In the genomic region with DNA sequence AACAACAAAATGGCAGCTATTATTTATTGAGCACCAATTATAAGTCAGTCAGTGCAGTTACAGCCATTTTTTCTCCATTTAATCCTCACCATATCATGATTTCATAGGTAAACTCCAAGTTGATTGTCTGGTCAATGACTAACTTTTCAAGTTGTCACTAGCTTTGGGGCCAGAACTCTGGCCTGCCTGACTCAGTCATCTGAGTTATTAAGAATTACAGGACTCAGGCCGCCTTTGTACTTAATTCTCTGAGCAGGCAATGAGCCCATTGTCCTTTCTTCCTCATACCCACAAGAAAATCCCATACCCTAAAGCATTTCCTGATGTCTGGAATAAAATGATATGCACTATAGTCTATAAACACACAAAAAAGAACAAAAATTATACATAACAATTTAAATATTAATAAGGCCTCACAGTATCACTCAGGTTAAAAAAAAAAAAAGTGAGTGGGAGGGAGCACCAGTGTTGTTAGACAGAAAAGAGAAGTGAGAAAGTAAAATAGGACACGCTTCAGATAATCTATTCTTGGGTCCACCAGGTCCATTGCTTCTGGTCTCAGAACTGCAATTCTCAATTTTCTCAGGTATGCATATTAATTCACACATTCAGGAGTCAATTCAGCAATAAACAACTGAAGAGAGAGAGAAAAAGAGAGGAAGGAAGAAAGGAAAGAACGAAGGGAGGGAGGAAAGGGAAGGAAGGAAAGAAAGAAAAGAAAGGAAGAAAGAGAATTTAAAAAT, we compare ENCODE assay signal across 11 cellular contexts.
DNase-seq lines count a peak whose midpoint lies in the region; ATAC-seq, FAIRE-seq and TF ChIP-seq lines count a peak whose summit lies in the region.
"Had no signal": no experiment of that assay in that cellular context is flagged by ENCODE, and none has a peak within 500 bp of the region (broad histone marks: within the 10 kb centered on the region; RNA-seq: fewer than 3 reads in every experiment).

No MANE protein-coding gene starts in this region.

- DNase-seq in bronchial epithelial cell (ENCODE audit: low read depth) (peak; percentile 92), heart right ventricle (no peak), putamen (ENCODE audit: low spot score) (no peak), HK-2 (ENCODE audit: unreplicated experiment) (no peak), thyroid gland (no peak)
- DNase-seq: activated naive CD4-positive, alpha-beta T cell treated with anti-CD3 and anti-CD28 coated beads, Interleukin-2, amount 10 ng/mL, durations not matched to agents 7 days and 5 days; stimulated activated naive CD4-positive, alpha-beta T cell had no signal

- no peak for TF ChIP-seq POLR2A in thyroid gland (IDR thresholded peaks at IDR 0.05)

- H3K27ac ChIP-seq in heart right ventricle = no peak overlapping the region
- no peak overlapping the region for H3K27ac ChIP-seq in thyroid gland
- H3K27ac ChIP-seq: neutrophil had no signal

- intact Hi-C loops in heart right ventricle (cut with DNase I) (loop anchor here in 3 of 10 donors (5.0 to 10.0 kb wide), 2 partner anchors 46 to 48 kb away; no protein-coding TSS in a partner anchor), thyroid gland (cut with DNase I) (no loop called here)

- no peak for FAIRE-seq in bronchial epithelial cell (lab: Jason Lieb, UNC)

- H3K4me1 ChIP-seq in heart right ventricle (peaks cover 0 to 36% (median 18%) of the 10 kb centered on the region in 9 donors), thyroid gland (peaks cover 25 to 28% of the 10 kb centered on the region in 2 donors)

- H3K27me3 ChIP-seq in bronchial epithelial cell (ENCODE audit: control insufficient read depth, insufficient read depth, low read length) (no peaks in the 10 kb centered on the region), heart right ventricle (no peaks in the 10 kb centered on the region), thyroid gland (no peaks in the 10 kb centered on the region)
- H3K27me3 ChIP-seq: neutrophil had no signal

- no peaks in the 10 kb centered on the region for H3K36me3 ChIP-seq in bronchial epithelial cell (ENCODE audit: control insufficient read depth, insufficient read depth, low read length)
- peaks cover 0 to 19% (median 0%) of the 10 kb centered on the region in 9 donors for H3K36me3 ChIP-seq in heart right ventricle
- no peaks in the 10 kb centered on the region for H3K36me3 ChIP-seq in thyroid gland

- 89 to 94% methylated on average over 3 of the region's 3 CpGs for WGBS in heart right ventricle, 2 donors
- WGBS in thyroid gland, 2 donors = 83 to 91% methylated on average over 3 of the region's 3 CpGs

- H3K4me3 ChIP-seq in bronchial epithelial cell (ENCODE audit: low read depth, low read length) (no peak overlapping the region), heart right ventricle (no peak overlapping the region), thyroid gland (replicated peaks in 1 of 3) (no peak overlapping the region)

- H3K9me3 ChIP-seq in heart right ventricle = no peaks in the 10 kb centered on the region
- no peaks in the 10 kb centered on the region for H3K9me3 ChIP-seq in thyroid gland
- H3K9me3 ChIP-seq: neutrophil had no signal

- peak; percentile 89 for ATAC-seq in GM18498 (IDR thresholded peaks at IDR 0.05; ENCODE audit: unreplicated experiment)
- peak; percentile 80 for ATAC-seq in GM21423 (IDR thresholded peaks at IDR 0.05; ENCODE audit: unreplicated experiment)
- peak; percentile 88 for ATAC-seq in HG03280 (IDR thresholded peaks at IDR 0.05; ENCODE audit: unreplicated experiment)
- ATAC-seq in heart right ventricle = no peak

- TF ChIP-seq CTCF in bronchial epithelial cell (IDR thresholded peaks at IDR 0.05; ENCODE audit: insufficient read depth, low read length, severe bottlenecking) (no peak), heart right ventricle (IDR thresholded peaks at IDR 0.05) (no peak), thyroid gland (IDR thresholded peaks at IDR 0.05) (no peak)

Comparison
In these comparisons a context has a peak if more than half of its experiments do, and no peak if none do; other contexts are left out.
1. ATAC-seq: peak in GM18498 (single experiment), GM21423 (single experiment) and HG03280 (single experiment); none in heart right ventricle (0 of 8).